8 cellular contexts compared by ENCODE assay signal in genomic region chr12:45415393-45415817, GRCh38.
A peak's percentile ranks its signal among the peaks of the same experiment; 100 is the strongest.
DNase-seq lines count a peak whose midpoint lies in the region; ATAC-seq and TF ChIP-seq lines count a peak whose summit lies in the region.

No MANE protein-coding gene starts in this region.

- peaks cover 7% of the 10 kb centered on the region for H3K4me1 ChIP-seq in ACC112 (ENCODE audit: control insufficient read depth, insufficient read depth, low read length, unreplicated experiment)

- H3K79me2 ChIP-seq in ACC112 (ENCODE audit: control insufficient read depth, insufficient read depth, low read length, unreplicated experiment), result no peaks in the 10 kb centered on the region

- ATAC-seq in GM18867 (IDR thresholded peaks at IDR 0.05; ENCODE audit: unreplicated experiment) (peak; percentile 94), HG03045 (IDR thresholded peaks at IDR 0.05; ENCODE audit: unreplicated experiment) (peak; percentile 93)

- DNase-seq in SIG-M5 treated with dmso at 0.1 percent for 504 hours (lab: John Stamatoyannopoulos, UW; ENCODE audit: unreplicated experiment) (peak; percentile 86), foreskin fibroblast (peak; percentile 99 to 100), NCI-H2081 treated with DMSO at 0.1 percent for 48 hours (lab: John Stamatoyannopoulos, UW) (no peak), NCI-H2029 treated with DMSO at 0.1 percent for 48 hours (lab: John Stamatoyannopoulos, UW) (no peak)
- DNase-seq in stimulated activated CD4-positive, alpha-beta T cell treated with anti-CD3 and anti-CD28 coated beads, Interleukin-1b, Interleukin-23, amount 100 ng/mL, for 48 hours, result peak; percentile 63

- H3K4me3 ChIP-seq in ACC112 (ENCODE audit: low read depth, low read length) (no peak overlapping the region), foreskin fibroblast (ENCODE audit: low read depth in 1 of 2, low read length in 2 of 2) (no peak overlapping the region)

- peak overlapping the region; percentile 82 for H3K27ac ChIP-seq in ACC112 (ENCODE audit: low read depth, low read length)

- no peaks in the 10 kb centered on the region for H3K27me3 ChIP-seq in ACC112 (ENCODE audit: insufficient read depth, low read length)

- no peak overlapping the region for H2AFZ ChIP-seq in ACC112 (ENCODE audit: low read length, unreplicated experiment)

- H3K36me3 ChIP-seq in ACC112 (ENCODE audit: insufficient read depth, low read length), result peaks cover 23% of the 10 kb centered on the region

- TF ChIP-seq CTCF in foreskin fibroblast (IDR thresholded peaks at IDR 0.05; ENCODE audit: low read depth, low read length), result no peak

Comparison
In these comparisons a context has a peak if more than half of its experiments do, and no peak if none do; other contexts are left out.
1. DNase-seq: peak in SIG-M5 treated with dmso at 0.1 percent for 504 hours (single experiment), foreskin fibroblast (2 of 2) and stimulated activated CD4-positive, alpha-beta T cell treated with anti-CD3 and anti-CD28 coated beads, Interleukin-1b, Interleukin-23, amount 100 ng/mL, for 48 hours (single experiment); none in NCI-H2081 treated with DMSO at 0.1 percent for 48 hours (single experiment) and NCI-H2029 treated with DMSO at 0.1 percent for 48 hours (single experiment).